1 cellular context compared by ENCODE assay signal in genomic region chrX:72048515-72049455, GRCh38.
TF ChIP-seq lines count a peak whose summit lies in the region.

No MANE protein-coding gene starts in this region.

TF ChIP-seq in IMR-90, 13 proteins besides CTCF, POLR2A, EP300 and RAD21 (continued from another document):
- TF ChIP-seq MAFK (IDR thresholded peaks at IDR 0.05; ENCODE audit: low read depth, low read length) (no peak), USF2 (IDR thresholded peaks at IDR 0.05; ENCODE audit: low read depth, low read length) (no peak), SMC3 (IDR thresholded peaks at IDR 0.05; ENCODE audit: low read depth, low read length) (no peak), CEBPB (IDR thresholded peaks at IDR 0.05; ENCODE audit: low read depth, low read length) (no peak)
